ENCODE assay signal across 9 cellular contexts in genomic region chr13:48783181-48783630, GRCh38.
DNase-seq lines count a peak whose midpoint lies in the region; ATAC-seq and TF ChIP-seq lines count a peak whose summit lies in the region.
"Had no signal": no experiment of that assay in that cellular context is flagged by ENCODE, and none has a peak within 500 bp of the region (broad histone marks: within the 10 kb centered on the region; RNA-seq: fewer than 3 reads in every experiment).

No MANE protein-coding gene starts in this region.

- H3K4me1 ChIP-seq in foreskin keratinocyte (no peaks in the 10 kb centered on the region), smooth muscle cell (ENCODE audit: low read depth) (no peaks in the 10 kb centered on the region)

- H3K27me3 ChIP-seq in foreskin keratinocyte (no peaks in the 10 kb centered on the region), smooth muscle cell (ENCODE audit: low read depth) (no peaks in the 10 kb centered on the region)

- TF ChIP-seq CTCF in HFF-Myc (IDR thresholded peaks at IDR 0.05; ENCODE audit: low read depth, low read length, missing control alignments) (no peak), foreskin keratinocyte (conservative IDR thresholded peaks at IDR 0.05) (no peak), smooth muscle cell (IDR thresholded peaks at IDR 0.05; ENCODE audit: borderline replicate concordance, insufficient read depth, poor library complexity, severe bottlenecking) (no peak)

- H3K9ac ChIP-seq in smooth muscle cell (ENCODE audit: low read depth), result no peak overlapping the region

- peaks cover 12% of the 10 kb centered on the region for H3K9me3 ChIP-seq in smooth muscle cell (replicated peaks; ENCODE audit: low read depth)

- no peak overlapping the region for H2AFZ ChIP-seq in smooth muscle cell (ENCODE audit: low read depth)

- no peak for ATAC-seq in foreskin keratinocyte
- ATAC-seq in GM21576 (IDR thresholded peaks at IDR 0.05; ENCODE audit: unreplicated experiment), result no peak

- H3K4me2 ChIP-seq in smooth muscle cell, result no peak overlapping the region

- no peaks in the 10 kb centered on the region for H3F3A ChIP-seq in smooth muscle cell (ENCODE audit: low read depth)

- H3K27ac ChIP-seq in foreskin keratinocyte, result no peak overlapping the region
- H3K27ac ChIP-seq in smooth muscle cell (ENCODE audit: low read depth), result no peak overlapping the region
- H3K27ac ChIP-seq: VCaP had no signal

- 89% methylated on average over 7 of the region's 7 CpGs for WGBS in smooth muscle cell (ENCODE audit: low lambda C conversion rate)

- H3K79me2 ChIP-seq in smooth muscle cell (ENCODE audit: low read depth), result no peaks in the 10 kb centered on the region

- peaks cover 6% of the 10 kb centered on the region for H3K36me3 ChIP-seq in smooth muscle cell (ENCODE audit: low read depth)

- H3K4me3 ChIP-seq in HFF-Myc (replicated peaks; ENCODE audit: low read depth, low read length) (no peak overlapping the region), smooth muscle cell (no peak overlapping the region)

- DNase-seq in HFF-Myc (ENCODE audit: extremely low read depth, low read depth), result peak; percentile 93
- peak; percentile 62 for DNase-seq in RPMI8226
- peak; percentile 25 to 60 for DNase-seq in foreskin keratinocyte
- peak; percentile 2 for DNase-seq in smooth muscle cell (lab: John Stamatoyannopoulos, UW; ENCODE audit: unreplicated experiment)
- no peak for DNase-seq in stimulated activated naive CD4-positive, alpha-beta T cell (lab: John Stamatoyannopoulos, UW)
- no peak for DNase-seq in stimulated activated CD8-positive, alpha-beta memory T cell treated with anti-CD3 and anti-CD28 coated beads, Interleukin-4, amount 100 ng/mL, for 48 hours
- no peak for DNase-seq in NCI-H1105 (lab: John Stamatoyannopoulos, UW)

- no peaks in the 10 kb centered on the region for H4K20me1 ChIP-seq in smooth muscle cell (ENCODE audit: low read depth)

Comparison
In these comparisons a context has a peak if more than half of its experiments do, and no peak if none do; other contexts are left out.
1. DNase-seq: peak in HFF-Myc (single experiment), RPMI8226 (single experiment), foreskin keratinocyte (2 of 2) and smooth muscle cell (single experiment); none in stimulated activated naive CD4-positive, alpha-beta T cell (0 of 6), stimulated activated CD8-positive, alpha-beta memory T cell treated with anti-CD3 and anti-CD28 coated beads, Interleukin-4, amount 100 ng/mL, for 48 hours (single experiment) and NCI-H1105 (single experiment).